In genomic region chr3:178802993-178803693, GRCh38 we compare ENCODE assay signal across 17 cellular contexts.
DNase-seq lines count a peak whose midpoint lies in the region; TF ChIP-seq lines count a peak whose summit lies in the region.
"Had no signal": no experiment of that assay in that cellular context is flagged by ENCODE, and none has a peak within 500 bp of the region (broad histone marks: within the 10 kb centered on the region; RNA-seq: fewer than 3 reads in every experiment).

No MANE protein-coding gene starts in this region.

- no peaks in the 10 kb centered on the region for H3K36me3 Mint-ChIP-seq in nephron progenitor cell (ENCODE audit: low read depth)
- H3K36me3 Mint-ChIP-seq: activated naive CD4-positive, alpha-beta T cell treated with anti-CD3 and anti-CD28 coated beads, Interleukin-2, amount 10 ng/mL, durations not matched to agents 7 days and 5 days; memory B cell had no signal

- no peaks in the 10 kb centered on the region for H3K9me3 ChIP-seq in neuronal stem cell (replicated peaks in 1 of 2; ENCODE audit: control insufficient read depth in 2 of 2, insufficient read depth in 1 of 2, low read depth in 1 of 2, low read length in 2 of 2)
- H3K9me3 ChIP-seq: A549, gastrocnemius medialis, neutrophil, stomach, vagina had no signal

- H3K27me3 ChIP-seq in neuronal stem cell (ENCODE audit: control insufficient read depth in 3 of 3, insufficient read depth in 3 of 3, low read depth in 1 of 3, low read length in 3 of 3): no peaks in the 10 kb centered on the region
- H3K27me3 ChIP-seq: gastrocnemius medialis, neutrophil, stomach, vagina had no signal

- H2AK5ac ChIP-seq in neuronal stem cell (ENCODE audit: low read depth, low read length): no peak overlapping the region

- H3K4me3 ChIP-seq in neuronal stem cell (ENCODE audit: low read length in 2 of 2): no peak overlapping the region
- H3K4me3 ChIP-seq: A549, gastrocnemius medialis, stomach, vagina had no signal

- no peak overlapping the region for H2BK120ac ChIP-seq in neuronal stem cell (ENCODE audit: low read depth, low read length)

- H3K4ac ChIP-seq in neuronal stem cell (ENCODE audit: low read length): no peak overlapping the region

- H3K4me1 Mint-ChIP-seq in nephron progenitor cell: no peaks in the 10 kb centered on the region
- H3K4me1 Mint-ChIP-seq: activated naive CD4-positive, alpha-beta T cell treated with anti-CD3 and anti-CD28 coated beads, Interleukin-2, amount 10 ng/mL, durations not matched to agents 7 days and 5 days; memory B cell had no signal

- POLR2A ChIA-PET in HEK293T (lab: Yijun Ruan, JAX): no interaction called here

- H3K14ac ChIP-seq in neuronal stem cell (ENCODE audit: low read length): no peak overlapping the region

- H2BK12ac ChIP-seq in neuronal stem cell (ENCODE audit: low read length): no peak overlapping the region

- no peak for TF ChIP-seq CTCF in nephron progenitor cell (IDR thresholded peaks at IDR 0.05)

- H4K8ac ChIP-seq in neuronal stem cell (ENCODE audit: low read depth, low read length): no peak overlapping the region

- no peak overlapping the region for H2BK5ac ChIP-seq in neuronal stem cell (ENCODE audit: low read length)

- no peaks in the 10 kb centered on the region for H3K9me3 Mint-ChIP-seq in nephron progenitor cell
- H3K9me3 Mint-ChIP-seq: activated naive CD4-positive, alpha-beta T cell treated with anti-CD3 and anti-CD28 coated beads, Interleukin-2, amount 10 ng/mL, durations not matched to agents 7 days and 5 days; memory B cell had no signal

- H3K4me3 Mint-ChIP-seq in nephron progenitor cell: no peak overlapping the region
- H3K4me3 Mint-ChIP-seq: activated naive CD4-positive, alpha-beta T cell treated with anti-CD3 and anti-CD28 coated beads, Interleukin-2, amount 10 ng/mL, durations not matched to agents 7 days and 5 days; memory B cell had no signal

- H3K36me3 ChIP-seq in neuronal stem cell (replicated peaks in 1 of 2; ENCODE audit: control insufficient read depth in 2 of 2, insufficient read depth in 2 of 2, low read length in 2 of 2): no peaks in the 10 kb centered on the region
- H3K36me3 ChIP-seq: gastrocnemius medialis, neutrophil, stomach, vagina had no signal

- peak; percentile 32 for DNase-seq in NCI-H2029 (lab: John Stamatoyannopoulos, UW)
- no peak for DNase-seq in NCI-H2029 treated with DMSO at 0.1 percent for 48 hours (lab: John Stamatoyannopoulos, UW)
- peak; percentile 74 for DNase-seq in NCI-H146 (lab: John Stamatoyannopoulos, UW)
- peak; percentile 33 for DNase-seq in RPMI7951 (ENCODE audit: low read depth)
- DNase-seq in nephron progenitor cell: no peak
- DNase-seq in neuronal stem cell (ENCODE audit: low spot score): no peak
- DNase-seq in RKO (ENCODE audit: low spot score): no peak
- DNase-seq in HEK293T (ENCODE audit: extremely low spot score): no peak
- DNase-seq: activated naive CD4-positive, alpha-beta T cell treated with anti-CD3 and anti-CD28 coated beads, Interleukin-2, amount 10 ng/mL, durations not matched to agents 7 days and 5 days; gastrocnemius medialis; NCI-H187; stomach; T-helper 1 cell had no signal

- no peak overlapping the region for H3K27ac ChIP-seq in neuronal stem cell (replicated peaks; ENCODE audit: low read length)
- H3K27ac ChIP-seq: A549, gastrocnemius medialis, neutrophil, stomach, vagina had no signal

- peak overlapping the region; percentile 7 for H3K27ac Mint-ChIP-seq in nephron progenitor cell
- H3K27ac Mint-ChIP-seq: activated naive CD4-positive, alpha-beta T cell treated with anti-CD3 and anti-CD28 coated beads, Interleukin-2, amount 10 ng/mL, durations not matched to agents 7 days and 5 days; memory B cell had no signal

- no peak overlapping the region for H4K91ac ChIP-seq in neuronal stem cell (ENCODE audit: low read depth, low read length, poor library complexity)

- H2BK15ac ChIP-seq in neuronal stem cell (ENCODE audit: low read length): no peak overlapping the region

- no peaks in the 10 kb centered on the region for H3K27me3 Mint-ChIP-seq in nephron progenitor cell (ENCODE audit: low read depth, poor library complexity)
- H3K27me3 Mint-ChIP-seq: activated naive CD4-positive, alpha-beta T cell treated with anti-CD3 and anti-CD28 coated beads, Interleukin-2, amount 10 ng/mL, durations not matched to agents 7 days and 5 days; memory B cell had no signal

- WGBS in neuronal stem cell (ENCODE audit: extremely low coverage in 2 of 2, insufficient read length in 2 of 2, insufficient replicate concordance in 1 of 2), 2 donors: no CpG with 5 or more reads among the region's 3 CpGs

- no peaks in the 10 kb centered on the region for H3K4me1 ChIP-seq in neuronal stem cell (ENCODE audit: control insufficient read depth in 2 of 2, insufficient read depth in 1 of 2, low read depth in 1 of 2, low read length in 2 of 2)
- H3K4me1 ChIP-seq: A549, gastrocnemius medialis, stomach, vagina had no signal

- H3K79me1 ChIP-seq in neuronal stem cell (ENCODE audit: low read depth, low read length): no peaks in the 10 kb centered on the region

- no peak overlapping the region for H3K9ac ChIP-seq in neuronal stem cell (ENCODE audit: low read depth, low read length, poor library complexity)

- H2AFZ ChIP-seq in neuronal stem cell (ENCODE audit: low read length): no peak overlapping the region

- no peak overlapping the region for H3K4me2 ChIP-seq in neuronal stem cell (ENCODE audit: insufficient read depth, low read length, poor library complexity, severe bottlenecking)
- H3K4me2 ChIP-seq: A549 had no signal

- no peak overlapping the region for H3K23ac ChIP-seq in neuronal stem cell (ENCODE audit: low read depth, low read length, poor library complexity)

- H3K18ac ChIP-seq in neuronal stem cell (ENCODE audit: low read length): no peak overlapping the region

- CTCF ChIA-PET in HEK293T (lab: Yijun Ruan, JAX): no interaction called here

TF ChIP-seq in HEK293T, 16 proteins besides CTCF, POLR2A, EP300 and RAD21:
- TF ChIP-seq FOXA1 (IDR thresholded peaks at IDR 0.05): no peak
- TF ChIP-seq BHLHE40 (IDR thresholded peaks at IDR 0.05; ENCODE audit: borderline replicate concordance): no peak
- TF ChIP-seq HDGF (IDR thresholded peaks at IDR 0.05; ENCODE audit: borderline replicate concordance): no peak
- no peak for TF ChIP-seq ARNT (IDR thresholded peaks at IDR 0.05)
- no peak for TF ChIP-seq CTBP1 (IDR thresholded peaks at IDR 0.05; ENCODE audit: borderline replicate concordance)
- TF ChIP-seq SUZ12 (IDR thresholded peaks at IDR 0.05): no peak
- no peak for TF ChIP-seq L3MBTL2 (conservative IDR thresholded peaks at IDR 0.05)
- no peak for TF ChIP-seq ZNF384 (IDR thresholded peaks at IDR 0.05)
- no peak for TF ChIP-seq SP1 (IDR thresholded peaks at IDR 0.05)
- no peak for TF ChIP-seq PKNOX1 (IDR thresholded peaks at IDR 0.05)
- TF ChIP-seq FOXM1 (IDR thresholded peaks at IDR 0.05; ENCODE audit: borderline replicate concordance): no peak
- TF ChIP-seq ELF4 (IDR thresholded peaks at IDR 0.05): no peak
- TF ChIP-seq LEF1 (IDR thresholded peaks at IDR 0.05; ENCODE audit: borderline replicate concordance): no peak
- TF ChIP-seq FOXK2 (IDR thresholded peaks at IDR 0.05): no peak
- no peak for TF ChIP-seq NFRKB (IDR thresholded peaks at IDR 0.05)
- no peak for TF ChIP-seq TARDBP (IDR thresholded peaks at IDR 0.05)

Comparison
In these comparisons a context has a peak if more than half of its experiments do, and no peak if none do; other contexts are left out.
1. DNase-seq: peak in NCI-H2029 (single experiment), NCI-H146 (single experiment) and RPMI7951 (single experiment); none in NCI-H2029 treated with DMSO at 0.1 percent for 48 hours (single experiment), nephron progenitor cell (single experiment), neuronal stem cell (single experiment), RKO (single experiment) and HEK293T (single experiment).